ENCODE assay signal across 1 cellular context in genomic region chrX:13653022-13653693, GRCh38.
TF ChIP-seq lines count a peak whose summit lies in the region.

Gene TCEANC (plus strand): TSS chrX:13653141. CDS start chrX:13662509, 9,368 bp downstream.

TF ChIP-seq in K562, 482 proteins besides CTCF, POLR2A, EP300 and RAD21 (continued from another document and continues in another):
- TF ChIP-seq ATF2 (CRISPR knock-in tag; IDR thresholded peaks at IDR 0.05) (no peak), TAF9B (IDR thresholded peaks at IDR 0.05; ENCODE audit: partially characterized antibody) (peak; percentile 37), FOXK2 (conservative IDR thresholded peaks at IDR 0.05 in 1 of 2, IDR thresholded peaks at IDR 0.05 in 1 of 2; ENCODE audit: low read depth in 2 of 2) (peak; percentile 52 to 64; a peak in 3 of 4 replicates), MAFG (tag; conservative IDR thresholded peaks at IDR 0.05) (0 out of 2 replicates have a peak, but pooled peaks have one; percentile 9), TARDBP (IDR thresholded peaks at IDR 0.05) (no peak), CREM (IDR thresholded peaks at IDR 0.05; ENCODE audit: low read depth) (peak; percentile 63), ERF (CRISPR knock-in tag; IDR thresholded peaks at IDR 0.05) (no peak), POLR2G (IDR thresholded peaks at IDR 0.05; ENCODE audit: low read depth, low read length) (peak; percentile 92), SPI1 (IDR thresholded peaks at IDR 0.05; ENCODE audit: borderline replicate concordance, low read depth, low read length) (0 out of 2 replicates have a peak, but pooled peaks have one; percentile 0), SIN3A (IDR thresholded peaks at IDR 0.05; ENCODE audit: borderline replicate concordance in 2 of 2, control insufficient read depth in 1 of 2, low read depth in 2 of 2, low read length in 2 of 2) (peak; percentile 40 to 60; a peak in 2 of 4 replicates), NR2C1 (IDR thresholded peaks at IDR 0.05) (peak; percentile 20; the same call in 1 of the 2 replicates), NR2C1 (tag; IDR thresholded peaks at IDR 0.05) (no peak), BMI1 (IDR thresholded peaks at IDR 0.05; ENCODE audit: low read length) (no peak), BRF2 (IDR thresholded peaks at IDR 0.05; ENCODE audit: borderline replicate concordance, insufficient read depth, insufficient read length) (no peak), TBP (optimal IDR thresholded peaks at IDR 0.05; ENCODE audit: low read depth, low read length) (peak; percentile 53), FOXJ2 (tag; IDR thresholded peaks at IDR 0.05) (0 out of 2 replicates have a peak, but pooled peaks have one; percentile 14), ARID4B (CRISPR knock-in tag; IDR thresholded peaks at IDR 0.05) (0 out of 2 replicates have a peak, but pooled peaks have one; percentile 32), ZBTB12 (CRISPR knock-in tag; IDR thresholded peaks at IDR 0.05) (no peak), ZBTB11 (CRISPR knock-in tag; IDR thresholded peaks at IDR 0.05) (peak in 1 of 3 experiments; percentile 89; a peak in 2 of 6 replicates), TCFL5 (CRISPR knock-in tag; conservative IDR thresholded peaks at IDR 0.05) (no peak), ETV5 (CRISPR knock-in tag; IDR thresholded peaks at IDR 0.05; ENCODE audit: low read depth) (peak; percentile 85; the same call in 1 of the 2 replicates), MTA3 (IDR thresholded peaks at IDR 0.05; ENCODE audit: borderline replicate concordance) (0 out of 2 replicates have a peak, but pooled peaks have one; percentile 77), NR2C2 (CRISPR knock-in tag; IDR thresholded peaks at IDR 0.05) (no peak; the same call in 1 of the 2 replicates), NR2C2 (tag; IDR thresholded peaks at IDR 0.05) (0 out of 2 replicates have a peak, but pooled peaks have one; percentile 43), ZNF639 (CRISPR knock-in tag; conservative IDR thresholded peaks at IDR 0.05 in 1 of 2, IDR thresholded peaks at IDR 0.05 in 1 of 2) (0 out of 4 replicates have a peak, but pooled peaks of 1 of the 2 experiments have one; percentile 48), KDM5B (IDR thresholded peaks at IDR 0.05; ENCODE audit: insufficient replicate concordance, low read depth, low read length) (no peak), FIP1L1 (IDR thresholded peaks at IDR 0.05; ENCODE audit: low read depth, low read length, poor library complexity, severe bottlenecking) (peak; percentile 43), CAMTA2 (CRISPR knock-in tag; conservative IDR thresholded peaks at IDR 0.05) (no peak), DACH1 (IDR thresholded peaks at IDR 0.05; ENCODE audit: partially characterized antibody) (no peak), NELFE (IDR thresholded peaks at IDR 0.05; ENCODE audit: insufficient read depth, insufficient read length) (no peak), ETS1 (conservative IDR thresholded peaks at IDR 0.05; ENCODE audit: control insufficient read depth, low read depth, low read length) (peak; percentile 23; the same call in 1 of the 2 replicates), E2F4 (CRISPR knock-in tag; IDR thresholded peaks at IDR 0.05; ENCODE audit: low read depth) (no peak), MNT (conservative IDR thresholded peaks at IDR 0.05) (peak; percentile 77 to 80), ZFX (CRISPR knock-in tag; IDR thresholded peaks at IDR 0.05) (peak; percentile 92), L3MBTL2 (IDR thresholded peaks at IDR 0.05) (peak; percentile 62), LCOR (CRISPR knock-in tag; IDR thresholded peaks at IDR 0.05) (peak; percentile 36; the same call in 1 of the 2 replicates), NFRKB (IDR thresholded peaks at IDR 0.05; ENCODE audit: low read depth) (0 out of 2 replicates have a peak, but pooled peaks have one; percentile 41), SAP30 (IDR thresholded peaks at IDR 0.05; ENCODE audit: borderline replicate concordance, insufficient read depth, low read depth, low read length, poor library complexity, severe bottlenecking) (peak; percentile 76), ELF1 (tag; IDR thresholded peaks at IDR 0.05) (no peak; the same call in none of the 2 replicates), ZBED1 (IDR thresholded peaks at IDR 0.05) (0 out of 2 replicates have a peak, but pooled peaks have one; percentile 69), ZEB2 (IDR thresholded peaks at IDR 0.05) (0 out of 2 replicates have a peak, but pooled peaks have one; percentile 36), JUNB (CRISPR knock-in tag; conservative IDR thresholded peaks at IDR 0.05) (no peak), TAF7 (tag; IDR thresholded peaks at IDR 0.05) (0 out of 2 replicates have a peak, but pooled peaks have one; percentile 21), JUN (IDR thresholded peaks at IDR 0.05; ENCODE audit: borderline replicate concordance, low read depth, low read length) (peak; percentile 60; the same call in 1 of the 2 replicates), JUN (CRISPR knock-in tag; IDR thresholded peaks at IDR 0.05; ENCODE audit: borderline replicate concordance) (0 out of 2 replicates have a peak, but pooled peaks have one; percentile 3)
